Comparison of ENCODE assay signal across 18 cellular contexts in the genomic region with DNA sequence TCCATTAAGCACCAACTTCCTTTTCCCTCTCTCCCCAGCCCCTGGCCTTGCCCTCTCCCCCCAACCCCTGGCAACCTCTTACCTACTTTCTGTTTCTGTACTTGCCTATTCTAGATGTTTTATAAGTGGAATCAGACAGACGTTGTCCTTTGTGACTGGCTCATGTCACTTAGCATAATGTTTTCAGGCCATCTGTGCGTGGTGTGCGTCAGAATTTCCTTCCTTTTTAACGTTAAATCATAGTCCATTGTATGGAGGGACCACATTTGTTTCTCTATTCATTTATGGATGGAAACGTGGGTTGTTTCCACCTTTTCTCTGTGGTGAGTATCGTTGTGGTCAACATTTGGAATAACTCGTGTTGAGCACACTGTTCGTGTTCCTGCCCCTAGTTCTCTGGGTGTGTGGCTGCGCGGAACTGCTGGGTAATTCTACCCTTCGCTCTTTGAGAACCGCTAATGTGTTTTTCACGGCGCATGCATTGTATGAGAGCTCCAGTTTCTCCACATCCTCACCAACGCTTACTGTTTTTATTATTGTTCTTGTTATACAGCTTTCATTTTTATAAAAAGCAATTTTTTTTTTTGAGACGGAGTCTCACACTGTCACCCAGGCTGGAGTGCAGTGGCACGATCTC. TPM values are rescaled to one million over a fixed set of nuclear protein-coding genes. Genes with fewer than 3 reads are reported as not detected.
DNase-seq lines count a peak whose midpoint lies in the region; ATAC-seq, FAIRE-seq and TF ChIP-seq lines count a peak whose summit lies in the region.
"Had no signal": no experiment of that assay in that cellular context is flagged by ENCODE, and none has a peak within 500 bp of the region (broad histone marks: within the 10 kb centered on the region; RNA-seq: fewer than 3 reads in every experiment).

No MANE protein-coding gene starts in this region.

- H3K9me3 Mint-ChIP-seq in activated CD8-positive, alpha-beta memory T cell treated with anti-CD3 and anti-CD28 coated beads, Interleukin-2, amount 10 ng/mL, durations not matched to agents 7 days and 5 days (ENCODE audit: low read depth): no peaks in the 10 kb centered on the region

- FAIRE-seq in HepG2 (lab: Jason Lieb, UNC) (no peak), endothelial cell of umbilical vein (lab: Jason Lieb, UNC) (peak; percentile 80)
- FAIRE-seq: kidney, TTC549 had no signal

- no peak for TF ChIP-seq RAD21 in HepG2 (CRISPR knock-in tag; IDR thresholded peaks at IDR 0.05)

- POLR2A ChIA-PET in HepG2 (lab: Yijun Ruan, JAX) (no interaction called here), endothelial cell of umbilical vein (lab: Charles Lee) (no interaction called here)

- no peak overlapping the region for H3K27ac Mint-ChIP-seq in activated CD8-positive, alpha-beta memory T cell treated with anti-CD3 and anti-CD28 coated beads, Interleukin-2, amount 10 ng/mL, durations not matched to agents 7 days and 5 days

- peaks cover 39% of the 10 kb centered on the region for H3K27me3 Mint-ChIP-seq in activated CD8-positive, alpha-beta memory T cell treated with anti-CD3 and anti-CD28 coated beads, Interleukin-2, amount 10 ng/mL, durations not matched to agents 7 days and 5 days

- H3K9me3 ChIP-seq in HepG2 (ENCODE audit: low read length) (no peaks in the 10 kb centered on the region), right lobe of liver (no peaks in the 10 kb centered on the region), NT2/D1 (ENCODE audit: insufficient read depth, low read length) (no peaks in the 10 kb centered on the region), endothelial cell of umbilical vein (replicated peaks; ENCODE audit: control insufficient read depth, insufficient read depth, low read length) (no peaks in the 10 kb centered on the region)
- H3K9me3 ChIP-seq: heart left ventricle, ovary, stomach had no signal

- H3K36me3 Mint-ChIP-seq in activated CD8-positive, alpha-beta memory T cell treated with anti-CD3 and anti-CD28 coated beads, Interleukin-2, amount 10 ng/mL, durations not matched to agents 7 days and 5 days: no peaks in the 10 kb centered on the region

- H4K20me1 ChIP-seq in HepG2 (ENCODE audit: insufficient read depth, low read length) (no peaks in the 10 kb centered on the region), endothelial cell of umbilical vein (replicated peaks; ENCODE audit: control insufficient read depth, extremely low read depth, insufficient read depth, low read length) (no peaks in the 10 kb centered on the region)

- peaks cover 15% of the 10 kb centered on the region for H3K4me1 Mint-ChIP-seq in activated CD8-positive, alpha-beta memory T cell treated with anti-CD3 and anti-CD28 coated beads, Interleukin-2, amount 10 ng/mL, durations not matched to agents 7 days and 5 days

- WGBS in HepG2 (ENCODE audit: low lambda C conversion rate): 62% methylated on average over 17 of the region's 17 CpGs
- WGBS in right lobe of liver (ENCODE audit: insufficient coverage, low coverage, low lambda C conversion rate, missing lambda C conversion rate): 57% methylated on average over 14 of the region's 17 CpGs

- TF ChIP-seq EP300 in HepG2 (IDR thresholded peaks at IDR 0.05; ENCODE audit: low read depth in 2 of 2, low read length in 2 of 2): no peak
- no peak for TF ChIP-seq EP300 in HepG2 (CRISPR knock-in tag; IDR thresholded peaks at IDR 0.05; ENCODE audit: borderline replicate concordance)

- dilution Hi-C loops in endothelial cell of umbilical vein (cut with MboI; ENCODE audit: extremely low pct_ligation_motif_present, low sequenced_read_pairs): no loop called here

- H3K27me3 ChIP-seq in HepG2 (ENCODE audit: control insufficient read depth in 1 of 2, insufficient read depth in 2 of 2, low read length in 2 of 2) (peaks cover 3 to 32% of the 10 kb centered on the region in 2 experiments; a peak in 4 of 5 replicates), right lobe of liver (no peaks in the 10 kb centered on the region), NT2/D1 (ENCODE audit: insufficient read depth, insufficient read length) (peaks cover 27% of the 10 kb centered on the region), endothelial cell of umbilical vein (ENCODE audit: control insufficient read depth in 2 of 2, insufficient read depth in 2 of 2, low read length in 2 of 2) (no peaks in the 10 kb centered on the region)
- H3K27me3 ChIP-seq: dorsolateral prefrontal cortex, heart left ventricle, ovary had no signal

- no peak for ATAC-seq in HepG2
- no peak for ATAC-seq in right lobe of liver
- no peak for ATAC-seq in GM21717 (IDR thresholded peaks at IDR 0.05; ENCODE audit: unreplicated experiment)
- ATAC-seq in activated CD8-positive, alpha-beta memory T cell treated with anti-CD3 and anti-CD28 coated beads, Interleukin-2, amount 10 ng/mL, durations not matched to agents 7 days and 5 days: no peak
- ATAC-seq in HG03159 (IDR thresholded peaks at IDR 0.05; ENCODE audit: unreplicated experiment): no peak
- ATAC-seq: esophagus mucosa, heart left ventricle had no signal

- H3K79me2 ChIP-seq in HepG2 (ENCODE audit: insufficient read depth, low read length): no peaks in the 10 kb centered on the region
- H3K79me2 ChIP-seq in endothelial cell of umbilical vein (ENCODE audit: control insufficient read depth, insufficient read depth, low read length): no peaks in the 10 kb centered on the region

- in situ Hi-C loops in HepG2 (cut with HindIII; ENCODE audit: extremely low pct_ligation_motif_present, low pct_unique_long_range_greater_than_20kb): no loop called here

- H3K9ac ChIP-seq in HepG2 (ENCODE audit: insufficient read depth, low read depth, low read length) (no peak overlapping the region), NT2/D1 (ENCODE audit: insufficient read length, low read depth) (peak overlapping the region; percentile 53), endothelial cell of umbilical vein (replicated peaks; ENCODE audit: extremely low read depth, insufficient read depth, low read length) (no peak overlapping the region)
- H3K9ac ChIP-seq: KMS-11 had no signal

- BruUV-seq in HepG2 (replicated peaks; lab: Mats Ljungman, UMichigan) (no TSS peak), endothelial cell of umbilical vein (replicated peaks; lab: Mats Ljungman, UMichigan) (no TSS peak)

- no peak overlapping the region for H3K4me3 ChIP-seq in HepG2 (replicated peaks in 1 of 3; ENCODE audit: insufficient read depth in 1 of 3, low read depth in 2 of 3, low read length in 3 of 3)
- no peak overlapping the region for H3K4me3 ChIP-seq in right lobe of liver
- H3K4me3 ChIP-seq in NT2/D1 (ENCODE audit: insufficient read length, low read depth): no peak overlapping the region
- H3K4me3 ChIP-seq in endothelial cell of umbilical vein (replicated peaks in 1 of 3; ENCODE audit: insufficient read depth in 1 of 3, low read depth in 1 of 3, low read length in 3 of 3): no peak overlapping the region
- H3K4me3 ChIP-seq: heart left ventricle, ovary, stomach had no signal

- peaks cover 68% of the 10 kb centered on the region for H3K4me1 ChIP-seq in HepG2 (ENCODE audit: insufficient read depth, low read length)
- peaks cover 0 to 14% (median 0%) of the 10 kb centered on the region in 4 donors for H3K4me1 ChIP-seq in right lobe of liver
- peaks cover 42% of the 10 kb centered on the region for H3K4me1 ChIP-seq in NT2/D1 (ENCODE audit: insufficient read depth, insufficient read length)
- H3K4me1 ChIP-seq in endothelial cell of umbilical vein (ENCODE audit: control insufficient read depth, extremely low read depth, insufficient read depth, low read length): peaks cover 18% of the 10 kb centered on the region

- H3K36me3 ChIP-seq in HepG2 (replicated peaks in 1 of 2; ENCODE audit: control insufficient read depth in 1 of 2, insufficient read depth in 2 of 2, low read length in 2 of 2): no peaks in the 10 kb centered on the region
- no peaks in the 10 kb centered on the region for H3K36me3 ChIP-seq in right lobe of liver
- H3K36me3 ChIP-seq in NT2/D1 (ENCODE audit: insufficient read depth, insufficient read length, low read length): no peaks in the 10 kb centered on the region
- no peaks in the 10 kb centered on the region for H3K36me3 ChIP-seq in endothelial cell of umbilical vein (ENCODE audit: control insufficient read depth in 2 of 2, extremely low read depth in 1 of 2, insufficient read depth in 2 of 2, low read length in 2 of 2)
- H3K36me3 ChIP-seq: heart left ventricle, ovary, stomach had no signal

- H3K4me3 Mint-ChIP-seq in activated CD8-positive, alpha-beta memory T cell treated with anti-CD3 and anti-CD28 coated beads, Interleukin-2, amount 10 ng/mL, durations not matched to agents 7 days and 5 days: no peak overlapping the region

- TF ChIP-seq CTCF in HepG2 (CRISPR knock-in tag; IDR thresholded peaks at IDR 0.05) (no peak), right lobe of liver (IDR thresholded peaks at IDR 0.05) (no peak), endothelial cell of umbilical vein (IDR thresholded peaks at IDR 0.05; ENCODE audit: extremely low read depth in 1 of 2, insufficient read depth in 1 of 2, low read depth in 1 of 2, low read length in 2 of 2) (no peak)

- no peaks in the 10 kb centered on the region for H3K9me1 ChIP-seq in endothelial cell of umbilical vein (replicated peaks; ENCODE audit: control insufficient read depth, extremely low read depth, insufficient read depth, low read length)

- no peak overlapping the region for H3K27ac ChIP-seq in HepG2 (ENCODE audit: extremely low read length, insufficient read depth, low read length)
- no peak overlapping the region for H3K27ac ChIP-seq in right lobe of liver
- H3K27ac ChIP-seq in endothelial cell of umbilical vein (ENCODE audit: insufficient read depth, low read depth, low read length): peak overlapping the region; percentile 32
- H3K27ac ChIP-seq: dorsolateral prefrontal cortex, heart left ventricle, KMS-11, ovary, stomach had no signal

- DNase-seq in HepG2 (ENCODE audit: low spot score): no peak
- DNase-seq in right lobe of liver: no peak
- DNase-seq in NT2/D1 (ENCODE audit: low read depth, low spot score): no peak
- DNase-seq in endothelial cell of umbilical vein (ENCODE audit: low read depth, low spot score): peak; percentile 59
- DNase-seq in activated CD8-positive, alpha-beta memory T cell treated with anti-CD3 and anti-CD28 coated beads, Interleukin-2, amount 10 ng/mL, durations not matched to agents 7 days and 5 days: no peak
- no peak for DNase-seq in stimulated activated CD4-positive, alpha-beta T cell treated with anti-CD3 and anti-CD28 coated beads, Interleukin-1b, Interleukin-23, amount 100 ng/mL, for 48 hours
- DNase-seq: DMS79, dorsolateral prefrontal cortex, heart left ventricle, kidney, NCI-H1417 treated with DMSO at 0.1 percent for 48 hours, ovary, stomach had no signal

- H3K4me2 ChIP-seq in HepG2 (ENCODE audit: low read depth, low read length) (0 out of 2 replicates have a peak overlapping the region, but pooled peaks have one; percentile 4), endothelial cell of umbilical vein (ENCODE audit: insufficient read depth, low read length) (no peak overlapping the region)
- H3K4me2 ChIP-seq: KMS-11 had no signal

- CTCF ChIA-PET in HepG2 (lab: Yijun Ruan, JAX; ENCODE audit: low intra/inter-chr PET ratio, low total read pairs) (no interaction called here), endothelial cell of umbilical vein (lab: Charles Lee) (interaction anchor here (1.0 to 6.8 kb wide), 3 partner anchors 92 to 231 kb away, joined by 3 to 117 read pairs (median 21); a partner anchor contains a TSS)
- CTCF ChIA-PET in activated CD8-positive, alpha-beta memory T cell treated with anti-CD3 and anti-CD28 coated beads, Interleukin-2, amount 10 ng/mL, durations not matched to agents 7 days and 5 days (lab: Charles Lee): interaction anchor here (1.4 to 2.3 kb wide), 4 partner anchors 26 to 232 kb away, joined by 3 to 22 read pairs (median 6); a partner anchor contains a TSS

- TF ChIP-seq POLR2A in HepG2 (IDR thresholded peaks at IDR 0.05; ENCODE audit: insufficient read depth in 1 of 2, low read depth in 2 of 2, low read length in 2 of 2) (no peak), right lobe of liver (IDR thresholded peaks at IDR 0.05) (no peak), endothelial cell of umbilical vein (IDR thresholded peaks at IDR 0.05; ENCODE audit: low read depth, low read length) (no peak)

- H2AFZ ChIP-seq in HepG2 (ENCODE audit: low read length): no peak overlapping the region
- H2AFZ ChIP-seq in endothelial cell of umbilical vein (ENCODE audit: low read depth, low read length): peak overlapping the region; percentile 5

- intact Hi-C loops in HepG2 (cut with micrococcal nuclease; ENCODE audit: unreplicated experiment) (no loop called here), right lobe of liver (cut with DNase I) (loop anchor here (10.0 kb wide), 2 partner anchors 101 to 201 kb away; no protein-coding TSS in a partner anchor), endothelial cell of umbilical vein (cut with micrococcal nuclease) (no loop called here)

RNA-seq across cellular contexts. Expression of a gene that starts 26.3 kb away (rescaled TPM):
- 973 and 1,028 TPM in 2 replicates for total RNA-seq in HepG2 (2016; rRNA removed; fragmentation: Illumina TruSeq; extraction: Trizol)
- 361 and 399 TPM in 2 replicates for total RNA-seq in HepG2 (2016; cell fraction: cytosol; rRNA removed; fragmentation: Illumina TruSeq; extraction: Trizol; ENCODE audit: low read depth)
- 848 and 989 TPM in 2 replicates for total RNA-seq in HepG2 (2016; cell fraction: insoluble cytoplasmic fraction; rRNA removed; fragmentation: Illumina TruSeq; extraction: Trizol)
- 986 and 1,002 TPM in 2 replicates for total RNA-seq in HepG2 (2016; cell fraction: membrane; rRNA removed; fragmentation: Illumina TruSeq; extraction: Trizol)
- total RNA-seq in HepG2 (2016; cell fraction: nucleus; rRNA removed; fragmentation: Illumina TruSeq; extraction: Trizol): 479 and 519 TPM in 2 replicates
- 1,138 and 1,217 TPM in 2 replicates for polyA plus RNA-seq in HepG2 (2011; rRNA removed)
- 2,631 and 2,697 TPM in 2 replicates for polyA plus RNA-seq in HepG2 (2011; cell fraction: cytosol; rRNA removed)
- 3,693 and 3,967 TPM in 2 replicates for polyA plus RNA-seq in HepG2 (2011; cell fraction: nucleus; rRNA removed)
- 1,881 and 2,139 TPM in 2 replicates for polyA plus RNA-seq in HepG2 (2012)
- polyA plus RNA-seq in HepG2 (2016; cell fraction: cytosol; fragmentation: Illumina TruSeq; extraction: Trizol; ENCODE audit: low read depth): 598 and 619 TPM in 2 replicates
- 1,358 and 1,713 TPM in 2 replicates for polyA plus RNA-seq in HepG2 (2016; cell fraction: insoluble cytoplasmic fraction; fragmentation: Illumina TruSeq; extraction: Trizol; ENCODE audit: low read depth)
- 1,224 and 1,364 TPM in 2 replicates for polyA plus RNA-seq in HepG2 (2016; cell fraction: membrane; fragmentation: Illumina TruSeq; extraction: Trizol; ENCODE audit: low read depth)
- polyA plus RNA-seq in HepG2 (2016; cell fraction: nucleus; fragmentation: Illumina TruSeq; extraction: Trizol; ENCODE audit: insufficient read depth, low read depth): 1,038 and 1,070 TPM in 2 replicates
- 750 and 1,581 TPM in 2 replicates for polyA minus RNA-seq in HepG2 (2011; rRNA and poly(A)+ RNA removed; ENCODE audit: low replicate concordance)
- polyA minus RNA-seq in HepG2 (2011; cell fraction: cytosol; rRNA and poly(A)+ RNA removed): 1,072 and 1,192 TPM in 2 replicates
- polyA minus RNA-seq in HepG2 (2011; cell fraction: nucleus; rRNA and poly(A)+ RNA removed): 609 and 760 TPM in 2 replicates
- total RNA-seq in right lobe of liver: 1,000 to 10,000 TPM in 3 of 6 experiments, 100 to 1,000 TPM in 3; 218 to 2,508 (median 1,326) TPM
- 6,127 and 6,180 TPM in 2 replicates for total RNA-seq in endothelial cell of umbilical vein
- polyA plus RNA-seq in endothelial cell of umbilical vein: 7,850 and 10,663 TPM in 2 replicates
- polyA plus RNA-seq in endothelial cell of umbilical vein (2011; cell fraction: cytosol; rRNA removed): 8,486 and 8,491 TPM in 2 replicates
- 3,539 and 4,015 TPM in 2 replicates for polyA plus RNA-seq in endothelial cell of umbilical vein (2011; cell fraction: nucleus; rRNA removed)
- 6,029 and 7,831 TPM in 2 replicates for polyA plus RNA-seq in endothelial cell of umbilical vein (2012)
- 1,957 and 3,242 TPM in 2 replicates for polyA minus RNA-seq in endothelial cell of umbilical vein
- 776 TPM for polyA minus RNA-seq in endothelial cell of umbilical vein (2011; cell fraction: cytosol; rRNA and poly(A)+ RNA removed)
- polyA minus RNA-seq in endothelial cell of umbilical vein (2011; cell fraction: nucleus; rRNA and poly(A)+ RNA removed): 664 and 1,635 TPM in 2 replicates
- 1,000 to 10,000 TPM; 3,566 to 4,759 TPM for total RNA-seq in activated CD8-positive, alpha-beta memory T cell treated with anti-CD3 and anti-CD28 coated beads, Interleukin-2, amount 10 ng/mL, durations not matched to agents 7 days and 5 days

RNA-seq across cellular contexts. Expression of a gene that starts 41.9 kb away (rescaled TPM):
- total RNA-seq in HepG2 (2016; rRNA removed; fragmentation: Illumina TruSeq; extraction: Trizol) (not detected in 2 replicates), right lobe of liver (under 1 TPM in 1 of 6 experiments, not detected in 5; 0.22 TPM), endothelial cell of umbilical vein (0.58 and 0.71 TPM in 2 replicates)
- not detected in 2 replicates for total RNA-seq in HepG2 (2016; cell fraction: cytosol; rRNA removed; fragmentation: Illumina TruSeq; extraction: Trizol; ENCODE audit: low read depth)
- total RNA-seq in HepG2 (2016; cell fraction: insoluble cytoplasmic fraction; rRNA removed; fragmentation: Illumina TruSeq; extraction: Trizol): not detected in 2 replicates
- total RNA-seq in HepG2 (2016; cell fraction: membrane; rRNA removed; fragmentation: Illumina TruSeq; extraction: Trizol): not detected in 2 replicates
- total RNA-seq in HepG2 (2016; cell fraction: nucleus; rRNA removed; fragmentation: Illumina TruSeq; extraction: Trizol): not detected in 2 replicates
- polyA plus RNA-seq in HepG2 (2011; rRNA removed) (0.09 and 0.31 TPM in 2 replicates), endothelial cell of umbilical vein (0.32 and 0.46 TPM in 2 replicates)
- polyA plus RNA-seq in HepG2 (2011; cell fraction: cytosol; rRNA removed): 0.17 TPM in 2 replicates
- 2.2 and 2.8 TPM in 2 replicates for polyA plus RNA-seq in HepG2 (2011; cell fraction: nucleus; rRNA removed)
- polyA plus RNA-seq in HepG2 (2012): 0.11 and 0.17 TPM in 2 replicates
- not detected in 2 replicates for polyA plus RNA-seq in HepG2 (2016; cell fraction: cytosol; fragmentation: Illumina TruSeq; extraction: Trizol; ENCODE audit: low read depth)
- not detected in 2 replicates for polyA plus RNA-seq in HepG2 (2016; cell fraction: insoluble cytoplasmic fraction; fragmentation: Illumina TruSeq; extraction: Trizol; ENCODE audit: low read depth)
- not detected in 2 replicates for polyA plus RNA-seq in HepG2 (2016; cell fraction: membrane; fragmentation: Illumina TruSeq; extraction: Trizol; ENCODE audit: low read depth)
- polyA plus RNA-seq in HepG2 (2016; cell fraction: nucleus; fragmentation: Illumina TruSeq; extraction: Trizol; ENCODE audit: insufficient read depth, low read depth): not detected in 2 replicates
- polyA minus RNA-seq in HepG2 (2011; rRNA and poly(A)+ RNA removed; ENCODE audit: low replicate concordance): 1.5 and 1.9 TPM in 2 replicates
- not detected in 2 replicates for polyA minus RNA-seq in HepG2 (2011; cell fraction: cytosol; rRNA and poly(A)+ RNA removed)
- polyA minus RNA-seq in HepG2 (2011; cell fraction: nucleus; rRNA and poly(A)+ RNA removed): 0.75 and 0.77 TPM in 2 replicates
- polyA plus RNA-seq in endothelial cell of umbilical vein (2011; cell fraction: cytosol; rRNA removed): 0.06 and 0.10 TPM in 2 replicates
- polyA plus RNA-seq in endothelial cell of umbilical vein (2011; cell fraction: nucleus; rRNA removed): 0.43 and 0.87 TPM in 2 replicates
- 0.12 and 0.25 TPM in 2 replicates for polyA plus RNA-seq in endothelial cell of umbilical vein (2012)
- 0.41 TPM in 1 of 2 replicates, not detected in the other for polyA minus RNA-seq in endothelial cell of umbilical vein
- polyA minus RNA-seq in endothelial cell of umbilical vein (2011; cell fraction: cytosol; rRNA and poly(A)+ RNA removed): 1.1 TPM
- 0.67 and 1.4 TPM in 2 replicates for polyA minus RNA-seq in endothelial cell of umbilical vein (2011; cell fraction: nucleus; rRNA and poly(A)+ RNA removed)
- under 1 TPM; 0.41 to 0.56 TPM for total RNA-seq in activated CD8-positive, alpha-beta memory T cell treated with anti-CD3 and anti-CD28 coated beads, Interleukin-2, amount 10 ng/mL, durations not matched to agents 7 days and 5 days

Comparison
In these comparisons a context has a peak if more than half of its experiments do, and no peak if none do; other contexts are left out.
1. intact Hi-C loops: an anchor here in right lobe of liver (10.0 kb wide); none called in HepG2 and endothelial cell of umbilical vein.